In the genomic region with DNA sequence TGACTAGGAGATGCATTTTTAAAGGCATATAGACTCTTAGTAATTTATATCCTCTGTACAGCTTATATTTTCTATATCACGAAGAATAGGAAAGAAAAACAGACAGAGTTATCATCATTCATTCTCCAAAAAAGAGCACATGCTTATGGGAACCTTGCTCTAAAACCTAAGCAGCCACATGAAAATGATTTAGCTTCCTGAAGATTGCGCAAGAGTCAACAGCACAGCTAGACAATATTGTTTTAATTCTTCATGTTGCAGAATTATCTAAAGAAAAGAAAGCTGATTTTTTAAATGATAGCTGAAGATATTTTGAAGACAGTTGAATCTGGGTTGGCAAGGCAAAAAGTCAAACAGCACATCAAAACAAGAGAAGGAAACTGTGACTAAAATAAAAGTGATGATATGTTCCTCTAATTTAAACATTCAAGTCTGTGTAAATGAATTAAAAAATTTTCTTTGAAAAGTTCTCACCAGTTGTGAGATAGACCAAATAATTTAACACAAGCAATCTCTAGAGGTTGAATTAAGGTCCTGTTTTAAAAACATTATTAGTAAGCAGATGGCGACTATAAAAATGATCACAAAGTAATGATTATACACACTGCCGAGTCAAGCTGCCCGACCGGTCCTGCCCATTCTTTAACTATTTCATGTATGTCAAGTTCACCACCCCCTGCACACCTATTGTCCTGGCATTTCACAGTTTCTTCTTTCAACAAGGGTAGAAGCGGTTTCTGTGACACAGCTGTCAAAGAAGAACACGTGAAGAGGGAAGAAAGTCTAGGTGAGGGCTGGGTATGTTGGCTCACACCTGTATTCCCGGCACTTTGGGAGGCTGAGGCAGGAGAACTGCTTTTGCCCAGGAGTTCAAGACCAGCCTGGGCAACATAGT, we compare ENCODE assay signal across 12 cellular contexts.
DNase-seq lines count a peak whose midpoint lies in the region; ATAC-seq and TF ChIP-seq lines count a peak whose summit lies in the region.
"Had no signal": no experiment of that assay in that cellular context is flagged by ENCODE, and none has a peak within 500 bp of the region (broad histone marks: within the 10 kb centered on the region; RNA-seq: fewer than 3 reads in every experiment).

No MANE protein-coding gene starts in this region.

- no peak overlapping the region for H4K8ac ChIP-seq in mesenchymal stem cell (ENCODE audit: low read length)

- H3K9me3 ChIP-seq in CD4-positive, alpha-beta memory T cell (ENCODE audit: control insufficient read depth in 1 of 2, low read length in 2 of 2), result no peaks in the 10 kb centered on the region
- no peaks in the 10 kb centered on the region for H3K9me3 ChIP-seq in mesenchymal stem cell (ENCODE audit: control insufficient read depth, low read length)
- no peaks in the 10 kb centered on the region for H3K9me3 ChIP-seq in SJCRH30 (replicated peaks)
- no peaks in the 10 kb centered on the region for H3K9me3 ChIP-seq in MG63
- no peaks in the 10 kb centered on the region for H3K9me3 ChIP-seq in osteoblast (ENCODE audit: low read depth, low read length)

- peak overlapping the region in 6 of 8 donors; percentile 36 to 72 (median 50) for H3K4me3 Mint-ChIP-seq in CD4-positive, alpha-beta memory T cell
- H3K4me3 Mint-ChIP-seq: IgD-negative memory B cell, memory B cell had no signal

- H4K91ac ChIP-seq in mesenchymal stem cell (ENCODE audit: low read length), result no peak overlapping the region

- no peak for ATAC-seq in GM21717 (IDR thresholded peaks at IDR 0.05; ENCODE audit: unreplicated experiment)
- ATAC-seq: Panc1 had no signal

- DNase-seq in CD4-positive, alpha-beta memory T cell, result peak in 3 of 5 donors; percentile 16 to 27 (median 21)
- DNase-seq in NCI-H1417 treated with DMSO at 0.1 percent for 48 hours (lab: John Stamatoyannopoulos, UW) (peak; percentile 11), brain microvascular endothelial cell (peak; percentile 30), mesenchymal stem cell (peak; percentile 16), SJCRH30 (no peak), MG63 (no peak), osteoblast (ENCODE audit: insufficient read length, low spot score, missing footprints) (no peak)
- DNase-seq: DMS53 had no signal

- H3K27me3 ChIP-seq in CD4-positive, alpha-beta memory T cell (ENCODE audit: insufficient read depth, low read length), result no peaks in the 10 kb centered on the region
- H3K27me3 ChIP-seq in brain microvascular endothelial cell (replicated peaks) (no peaks in the 10 kb centered on the region), mesenchymal stem cell (ENCODE audit: control insufficient read depth in 1 of 2, insufficient read depth in 1 of 2, low read length in 2 of 2) (no peaks in the 10 kb centered on the region), SJCRH30 (no peaks in the 10 kb centered on the region), MG63 (no peaks in the 10 kb centered on the region), osteoblast (ENCODE audit: insufficient read depth, low read length) (no peaks in the 10 kb centered on the region)

- no peak overlapping the region for H3K14ac ChIP-seq in mesenchymal stem cell (ENCODE audit: low read length in 2 of 2)

- H3K36me3 ChIP-seq in CD4-positive, alpha-beta memory T cell (ENCODE audit: insufficient read depth, low read length), result no peaks in the 10 kb centered on the region
- H3K36me3 ChIP-seq in brain microvascular endothelial cell (replicated peaks) (no peaks in the 10 kb centered on the region), mesenchymal stem cell (ENCODE audit: control insufficient read depth in 1 of 2, insufficient read depth in 2 of 2, low read depth in 1 of 2, low read length in 2 of 2) (no peaks in the 10 kb centered on the region), SJCRH30 (no peaks in the 10 kb centered on the region), MG63 (no peaks in the 10 kb centered on the region), osteoblast (ENCODE audit: insufficient read depth, low read length) (no peaks in the 10 kb centered on the region)

- no peaks in the 10 kb centered on the region for H3K79me1 ChIP-seq in mesenchymal stem cell (replicated peaks; ENCODE audit: low read length, poor library complexity, severe bottlenecking)

- H3K23ac ChIP-seq in mesenchymal stem cell (ENCODE audit: low read length in 2 of 2), result no peak overlapping the region

- no peak overlapping the region for H2AFZ ChIP-seq in mesenchymal stem cell (ENCODE audit: low read depth, low read length)
- H2AFZ ChIP-seq in osteoblast (ENCODE audit: low read length), result no peak overlapping the region

- intact Hi-C loops in CD4-positive, alpha-beta memory T cell (cut with micrococcal nuclease), result loop anchor here (2.0 kb wide), 1 partner anchor 72 kb away; no protein-coding TSS in a partner anchor

- WGBS in mesenchymal stem cell, result 82% methylated on average over 7 of the region's 9 CpGs

- in situ Hi-C loops in brain microvascular endothelial cell (cut with HindIII; ENCODE audit: low pct_ligation_motif_present, low sequenced_read_pairs), result no loop called here

- no peaks in the 10 kb centered on the region for H3K79me2 ChIP-seq in osteoblast (ENCODE audit: insufficient read depth, low read length)

- CTCF ChIA-PET in CD4-positive, alpha-beta memory T cell (lab: Charles Lee; ENCODE audit: partially characterized antibody), result interaction anchor here (1.0 to 2.7 kb wide), 5 partner anchors 64 to 118 kb away, joined by 3 to 9 read pairs (median 3); no protein-coding TSS in a partner anchor

- H2BK15ac ChIP-seq in mesenchymal stem cell (ENCODE audit: low read depth, poor library complexity, severe bottlenecking), result no peak overlapping the region

- H3K4me2 ChIP-seq in mesenchymal stem cell (ENCODE audit: low read length, poor library complexity, severe bottlenecking), result no peak overlapping the region
- no peak overlapping the region for H3K4me2 ChIP-seq in osteoblast (ENCODE audit: insufficient read depth, low read length)

- peaks cover 42 to 78% (median 61%) of the 10 kb centered on the region in 4 donors for H3K4me1 Mint-ChIP-seq in CD4-positive, alpha-beta memory T cell
- H3K4me1 Mint-ChIP-seq: IgD-negative memory B cell, memory B cell had no signal

- no peak overlapping the region for H3K4me3 ChIP-seq in CD4-positive, alpha-beta memory T cell (ENCODE audit: low read length in 2 of 2)
- H3K4me3 ChIP-seq in brain microvascular endothelial cell (ENCODE audit: low read depth, low read length), result no peak overlapping the region
- no peak overlapping the region for H3K4me3 ChIP-seq in mesenchymal stem cell (ENCODE audit: insufficient read depth in 1 of 2, low read depth in 1 of 2, low read length in 2 of 2)
- no peak overlapping the region for H3K4me3 ChIP-seq in SJCRH30
- H3K4me3 ChIP-seq in MG63, result no peak overlapping the region
- no peak overlapping the region for H3K4me3 ChIP-seq in osteoblast (ENCODE audit: insufficient read depth, low read length)

- H3K27ac ChIP-seq in CD4-positive, alpha-beta memory T cell (ENCODE audit: low read depth, low read length), result peak overlapping the region; percentile 22
- H3K27ac ChIP-seq in brain microvascular endothelial cell, result peak overlapping the region; percentile 1
- peak overlapping the region; percentile 17 for H3K27ac ChIP-seq in mesenchymal stem cell (ENCODE audit: low read length, poor library complexity, severe bottlenecking)
- no peak overlapping the region for H3K27ac ChIP-seq in SJCRH30
- H3K27ac ChIP-seq in osteoblast (ENCODE audit: low read depth, low read length), result no peak overlapping the region

- TF ChIP-seq CTCF in brain microvascular endothelial cell (IDR thresholded peaks at IDR 0.05; ENCODE audit: low read depth, low read length, missing control alignments), result no peak
- TF ChIP-seq CTCF in osteoblast (IDR thresholded peaks at IDR 0.05; ENCODE audit: extremely low read depth, low read depth, low read length), result no peak

- H3K9ac ChIP-seq in mesenchymal stem cell (ENCODE audit: low read length), result no peak overlapping the region

- H3K27me3 Mint-ChIP-seq in CD4-positive, alpha-beta memory T cell, result no peaks in the 10 kb centered on the region
- H3K27me3 Mint-ChIP-seq: IgD-negative memory B cell, memory B cell had no signal

- POLR2A ChIA-PET in CD4-positive, alpha-beta memory T cell (lab: Charles Lee; ENCODE audit: partially characterized antibody), result interaction anchor here (0.6 to 6.0 kb wide), 10 partner anchors 9 to 282 kb away, joined by 3 to 61 read pairs (median 3); a partner anchor contains a TSS

- peak overlapping the region; percentile 75 for H2AK5ac ChIP-seq in mesenchymal stem cell (ENCODE audit: low read length, severe bottlenecking)

- no peak overlapping the region for H2BK120ac ChIP-seq in mesenchymal stem cell (ENCODE audit: low read depth, low read length)

- H3K4me1 ChIP-seq in CD4-positive, alpha-beta memory T cell (ENCODE audit: insufficient read depth, low read length), result peaks cover 66% of the 10 kb centered on the region
- H3K4me1 ChIP-seq in mesenchymal stem cell (ENCODE audit: control insufficient read depth, insufficient read depth, low read depth, low read length) (peaks cover 10% of the 10 kb centered on the region), SJCRH30 (no peaks in the 10 kb centered on the region), osteoblast (ENCODE audit: insufficient read depth, low read length) (peaks cover 3% of the 10 kb centered on the region)

- no peaks in the 10 kb centered on the region for H4K20me1 ChIP-seq in osteoblast (ENCODE audit: insufficient read depth, low read length)

- no peak overlapping the region for H2BK5ac ChIP-seq in mesenchymal stem cell (ENCODE audit: low read depth, low read length, poor library complexity, severe bottlenecking)

- H3K9me3 Mint-ChIP-seq in CD4-positive, alpha-beta memory T cell, result no peaks in the 10 kb centered on the region
- H3K9me3 Mint-ChIP-seq: IgD-negative memory B cell, memory B cell had no signal

- no peak overlapping the region for H3K18ac ChIP-seq in mesenchymal stem cell (ENCODE audit: low read depth in 1 of 2, low read length in 2 of 2)

- H2BK12ac ChIP-seq in mesenchymal stem cell (ENCODE audit: low read length in 2 of 2), result no peak overlapping the region

- H3K4ac ChIP-seq in mesenchymal stem cell (ENCODE audit: low read depth in 1 of 2, low read length in 2 of 2), result no peak overlapping the region

- no peaks in the 10 kb centered on the region for H3K36me3 Mint-ChIP-seq in CD4-positive, alpha-beta memory T cell
- H3K36me3 Mint-ChIP-seq: memory B cell had no signal

- H3K27ac Mint-ChIP-seq in CD4-positive, alpha-beta memory T cell, result peak overlapping the region; percentile 24 to 93 (median 83)
- H3K27ac Mint-ChIP-seq: IgD-negative memory B cell, memory B cell had no signal

Comparison
In these comparisons a context has a peak if more than half of its experiments do, and no peak if none do; other contexts are left out.
1. DNase-seq: peak in CD4-positive, alpha-beta memory T cell (3 of 5), NCI-H1417 treated with DMSO at 0.1 percent for 48 hours (single experiment), brain microvascular endothelial cell (single experiment) and mesenchymal stem cell (single experiment); none in SJCRH30 (0 of 2), MG63 (single experiment) and osteoblast (single experiment).
2. H3K27ac ChIP-seq: peak in CD4-positive, alpha-beta memory T cell (single experiment), brain microvascular endothelial cell (single experiment) and mesenchymal stem cell (single experiment); none in SJCRH30 (single experiment) and osteoblast (single experiment).